8 cellular contexts compared by ENCODE assay signal in genomic region chr19:17075035-17075859, GRCh38. TPM values are rescaled to one million over a fixed set of nuclear protein-coding genes. Genes with fewer than 3 reads are reported as not detected.
DNase-seq lines count a peak whose midpoint lies in the region; ATAC-seq and TF ChIP-seq lines count a peak whose summit lies in the region.

TSS of gene HAUS8 (minus strand) at chr19:17075452. CDS start at chr19:17075422, 30 bp downstream.
TSS of gene MYO9B (plus strand) at chr19:17075777. CDS start at chr19:17101718, 25,941 bp downstream.

- no peak for TF ChIP-seq CTCF in GM10248 (IDR thresholded peaks at IDR 0.05; ENCODE audit: control extremely low read depth, extremely low read depth, low read depth, missing control alignments)
- no peak for TF ChIP-seq CTCF in suprapubic skin (IDR thresholded peaks at IDR 0.05)

- no peaks in the 10 kb centered on the region for H3K27me3 ChIP-seq in suprapubic skin

- H3K4me1 ChIP-seq in suprapubic skin, result peaks cover 51% of the 10 kb centered on the region

- H3K9me3 Mint-ChIP-seq in activated naive CD4-positive, alpha-beta T cell treated with anti-CD3 and anti-CD28 coated beads, Interleukin-2, amount 50 U/mL, for 24 hours, result no peaks in the 10 kb centered on the region

- WGBS in suprapubic skin, result 2% methylated on average over 7 of the region's 101 CpGs

- peak; percentile 76 for ATAC-seq in HG02623 (IDR thresholded peaks at IDR 0.05; ENCODE audit: unreplicated experiment)

- peaks cover 13% of the 10 kb centered on the region for H3K36me3 ChIP-seq in suprapubic skin

- peak within 1 kb of the TSS; percentile 80 for H3K27ac ChIP-seq in suprapubic skin

- H3K4me3 Mint-ChIP-seq in activated naive CD4-positive, alpha-beta T cell treated with anti-CD3 and anti-CD28 coated beads, Interleukin-2, amount 50 U/mL, for 24 hours, result peak within 1 kb of the TSS; percentile 98

- no peaks in the 10 kb centered on the region for H3K27me3 Mint-ChIP-seq in activated naive CD4-positive, alpha-beta T cell treated with anti-CD3 and anti-CD28 coated beads, Interleukin-2, amount 50 U/mL, for 24 hours

- H3K4me3 ChIP-seq in suprapubic skin, result peak within 1 kb of the TSS; percentile 72

- no peak for TF ChIP-seq EP300 in suprapubic skin (IDR thresholded peaks at IDR 0.05)

- POLR2A ChIA-PET in GM10248 (lab: Yijun Ruan, JAX), result interaction anchor here (0.5 to 1.2 kb wide), 4 partner anchors 14 to 183 kb away, joined by 3 to 4 read pairs (median 3); no protein-coding TSS in a partner anchor

- H3K9me3 ChIP-seq in suprapubic skin, result no peaks in the 10 kb centered on the region

- H3K4me1 Mint-ChIP-seq in activated naive CD4-positive, alpha-beta T cell treated with anti-CD3 and anti-CD28 coated beads, Interleukin-2, amount 50 U/mL, for 24 hours, result peaks cover 55% of the 10 kb centered on the region

- peaks cover 2% of the 10 kb centered on the region for H3K36me3 Mint-ChIP-seq in activated naive CD4-positive, alpha-beta T cell treated with anti-CD3 and anti-CD28 coated beads, Interleukin-2, amount 50 U/mL, for 24 hours

- peak; percentile 98 for DNase-seq in GM10248 (ENCODE audit: extremely low spot score)
- peak; percentile 98 for DNase-seq in NCI-H1105 (lab: John Stamatoyannopoulos, UW)
- DNase-seq in SKM-1 (lab: John Stamatoyannopoulos, UW; ENCODE audit: unreplicated experiment), result peak; percentile 96
- DNase-seq in globus pallidus (ENCODE audit: low spot score), result peak; percentile 99
- peak; percentile 86 to 100 (median 98) for DNase-seq in nucleus accumbens (lab: John Stamatoyannopoulos, UW)
- peak; percentile 99 for DNase-seq in suprapubic skin (ENCODE audit: low spot score in 2 of 2)

- H3K27ac Mint-ChIP-seq in activated naive CD4-positive, alpha-beta T cell treated with anti-CD3 and anti-CD28 coated beads, Interleukin-2, amount 50 U/mL, for 24 hours, result peak within 1 kb of the TSS; percentile 98

- CTCF ChIA-PET in GM10248 (lab: Yijun Ruan, JAX), result interaction anchor here (1.2 kb wide), 1 partner anchor 10 kb away, joined by 4 read pairs; no protein-coding TSS in a partner anchor

- peak in 1 of 2 donors; percentile 53 for TF ChIP-seq POLR2A in suprapubic skin (IDR thresholded peaks at IDR 0.05)

RNA-seq across cellular contexts. Expression of gene HAUS8, which starts in this region (rescaled TPM):
- total RNA-seq in suprapubic skin, result 1 to 10 TPM; 2.4 to 4.1 (median 3.0) TPM

RNA-seq across cellular contexts. Expression of gene MYO9B, which starts in this region (rescaled TPM):
- total RNA-seq in suprapubic skin, result 10 to 100 TPM; 43.6 to 99.9 (median 69.5) TPM

Comparison
In these comparisons a context has a peak if more than half of its experiments do, and no peak if none do; other contexts are left out.
1. Peak in every context shown above with its lines: DNase-seq, ATAC-seq, H3K4me3 ChIP-seq and H3K27ac ChIP-seq.